1 cellular context compared by ENCODE assay signal in genomic region chr19:46928951-46929350, GRCh38.
A peak's percentile ranks its signal among the peaks of the same experiment; 100 is the strongest.
TF ChIP-seq lines count a peak whose summit lies in the region.

No MANE protein-coding gene starts in this region.

TF ChIP-seq in A549, 52 proteins besides CTCF, POLR2A, EP300 and RAD21:
- TF ChIP-seq, protein P1, sequence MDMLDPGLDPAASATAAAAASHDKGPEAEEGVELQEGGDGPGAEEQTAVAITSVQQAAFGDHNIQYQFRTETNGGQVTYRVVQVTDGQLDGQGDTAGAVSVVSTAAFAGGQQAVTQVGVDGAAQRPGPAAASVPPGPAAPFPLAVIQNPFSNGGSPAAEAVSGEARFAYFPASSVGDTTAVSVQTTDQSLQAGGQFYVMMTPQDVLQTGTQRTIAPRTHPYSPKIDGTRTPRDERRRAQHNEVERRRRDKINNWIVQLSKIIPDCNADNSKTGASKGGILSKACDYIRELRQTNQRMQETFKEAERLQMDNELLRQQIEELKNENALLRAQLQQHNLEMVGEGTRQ (IDR thresholded peaks at IDR 0.05) = no peak
- TF ChIP-seq RFX5 (IDR thresholded peaks at IDR 0.05) = no peak
- TF ChIP-seq SMC3 (IDR thresholded peaks at IDR 0.05) = 0 out of 3 replicates have a peak, but pooled peaks have one; percentile 7
